ENCODE assay signal across 9 cellular contexts in genomic region chr9:6413365-6414263, GRCh38. TPM values are rescaled to one million over a fixed set of nuclear protein-coding genes. Genes with fewer than 3 reads are reported as not detected.
DNase-seq lines count a peak whose midpoint lies in the region; ATAC-seq, FAIRE-seq and TF ChIP-seq lines count a peak whose summit lies in the region.
"Had no signal": no experiment of that assay in that cellular context is flagged by ENCODE, and none has a peak within 500 bp of the region (broad histone marks: within the 10 kb centered on the region; RNA-seq: fewer than 3 reads in every experiment).

No MANE protein-coding gene starts in this region.

- H3K36me3 ChIP-seq in neural progenitor cell: no peaks in the 10 kb centered on the region

- H3K4me1 ChIP-seq in neural progenitor cell: peaks cover 20% of the 10 kb centered on the region

- H3K4me1 Mint-ChIP-seq in activated T-cell treated with anti-CD3 and anti-CD28 coated beads, Interleukin-2, amount 50 U/mL, for 72 hours (ENCODE audit: low read depth): peaks cover 47% of the 10 kb centered on the region
- peaks cover 15% of the 10 kb centered on the region for H3K4me1 Mint-ChIP-seq in neural progenitor cell

- H3K36me3 Mint-ChIP-seq in activated T-cell treated with anti-CD3 and anti-CD28 coated beads, Interleukin-2, amount 50 U/mL, for 72 hours (ENCODE audit: insufficient read depth in 2 of 2): peaks cover 5 to 9% of the 10 kb centered on the region in 2 donors
- peaks cover 24% of the 10 kb centered on the region for H3K36me3 Mint-ChIP-seq in neural progenitor cell

- no peaks in the 10 kb centered on the region for H3K9me3 ChIP-seq in neural progenitor cell (ENCODE audit: low read depth)

- peak overlapping the region; percentile 73 to 91 for H3K4me3 Mint-ChIP-seq in activated T-cell treated with anti-CD3 and anti-CD28 coated beads, Interleukin-2, amount 50 U/mL, for 72 hours
- H3K4me3 Mint-ChIP-seq in neural progenitor cell: peak overlapping the region; percentile 91

- no peaks in the 10 kb centered on the region for H3K27me3 Mint-ChIP-seq in activated T-cell treated with anti-CD3 and anti-CD28 coated beads, Interleukin-2, amount 50 U/mL, for 72 hours (ENCODE audit: low read depth)
- peaks cover 2% of the 10 kb centered on the region for H3K27me3 Mint-ChIP-seq in neural progenitor cell (ENCODE audit: insufficient read depth, low read depth)

- H2AFZ ChIP-seq in neural progenitor cell (replicated peaks): peak overlapping the region; percentile 58

- H3K4me3 ChIP-seq in fibroblast of the aortic adventitia (ENCODE audit: low read depth, low read length): peak overlapping the region; percentile 92
- H3K4me3 ChIP-seq in neural progenitor cell: peak overlapping the region; percentile 99

- peaks cover 49% of the 10 kb centered on the region for H4K20me1 ChIP-seq in neural progenitor cell (ENCODE audit: low read depth)

- peaks cover 7% of the 10 kb centered on the region for H3K27me3 ChIP-seq in neural progenitor cell

- peak; percentile 7 for ATAC-seq in GM18517 (IDR thresholded peaks at IDR 0.05; ENCODE audit: unreplicated experiment)
- peak; percentile 17 for ATAC-seq in HG02678 (IDR thresholded peaks at IDR 0.05; ENCODE audit: unreplicated experiment)
- peak; percentile 18 to 21 for ATAC-seq in activated T-cell treated with anti-CD3 and anti-CD28 coated beads, Interleukin-2, amount 50 U/mL, for 72 hours (replicated peaks in 1 of 2)

- no peak for TF ChIP-seq CTCF in fibroblast of the aortic adventitia (IDR thresholded peaks at IDR 0.05; ENCODE audit: insufficient read depth, low read length)
- no peak for TF ChIP-seq CTCF in neural progenitor cell (IDR thresholded peaks at IDR 0.05)
- no peak for TF ChIP-seq CTCF in D721Med (IDR thresholded peaks at IDR 0.05; ENCODE audit: insufficient read depth, missing control alignments)

- no peak for FAIRE-seq in D721Med (lab: Jason Lieb, UNC)
- FAIRE-seq: islet of Langerhans had no signal

- peak overlapping the region; percentile 89 for H3K9ac ChIP-seq in neural progenitor cell

- H3F3A ChIP-seq in neural progenitor cell (ENCODE audit: low read depth): peaks cover 14% of the 10 kb centered on the region

- H3K4me2 ChIP-seq in neural progenitor cell: peak overlapping the region; percentile 87

- peak; percentile 49 for DNase-seq in NCI-H2227 treated with DMSO at 0.1 percent for 48 hours (lab: John Stamatoyannopoulos, UW)
- DNase-seq in activated T-cell treated with anti-CD3 and anti-CD28 coated beads, Interleukin-2, amount 50 U/mL, for 72 hours: peak; percentile 52 to 53
- DNase-seq in fibroblast of the aortic adventitia (ENCODE audit: low read depth): no peak
- DNase-seq in neural progenitor cell (ENCODE audit: low spot score): peak; percentile 57
- peak; percentile 50 for DNase-seq in ureter (ENCODE audit: low spot score)
- DNase-seq in D721Med (ENCODE audit: insufficient read length, low spot score): no peak

- peak overlapping the region; percentile 78 for H3K27ac ChIP-seq in neural progenitor cell

- peak overlapping the region; percentile 73 for H3K27ac Mint-ChIP-seq in activated T-cell treated with anti-CD3 and anti-CD28 coated beads, Interleukin-2, amount 50 U/mL, for 72 hours
- peak overlapping the region; percentile 33 for H3K27ac Mint-ChIP-seq in neural progenitor cell

- H3K9me3 Mint-ChIP-seq in activated T-cell treated with anti-CD3 and anti-CD28 coated beads, Interleukin-2, amount 50 U/mL, for 72 hours: no peaks in the 10 kb centered on the region
- peaks cover 11% of the 10 kb centered on the region for H3K9me3 Mint-ChIP-seq in neural progenitor cell

- H3K79me2 ChIP-seq in neural progenitor cell (ENCODE audit: low read depth): peaks cover 55% of the 10 kb centered on the region

RNA-seq across cellular contexts. Expression of gene UHRF2, which starts 0.6 kb away (rescaled TPM):
- 10 to 100 TPM; 84.6 to 87.2 TPM for total RNA-seq in activated T-cell treated with anti-CD3 and anti-CD28 coated beads, Interleukin-2, amount 50 U/mL, for 72 hours
- total RNA-seq in fibroblast of the aortic adventitia (ENCODE audit: low replicate concordance): 125 and 129 TPM in 2 replicates
- 87.1 and 114 TPM in 2 replicates for total RNA-seq in neural progenitor cell (ENCODE audit: low replicate concordance)
- total RNA-seq in ureter: 56.5 TPM

Comparison
In these comparisons a context has a peak if more than half of its experiments do, and no peak if none do; other contexts are left out.
1. DNase-seq: peak in NCI-H2227 treated with DMSO at 0.1 percent for 48 hours (single experiment), activated T-cell treated with anti-CD3 and anti-CD28 coated beads, Interleukin-2, amount 50 U/mL, for 72 hours (2 of 2), neural progenitor cell (single experiment) and ureter (single experiment); none in fibroblast of the aortic adventitia (single experiment) and D721Med (single experiment).
2. Peak in every context shown above with its lines, with median percentiles within 50 percentile points of each other: ATAC-seq.